In genomic region chr2:10520154-10520553, GRCh38 we compare ENCODE assay signal across 11 cellular contexts.
A peak's percentile ranks its signal among the peaks of the same experiment; 100 is the strongest.
DNase-seq lines count a peak whose midpoint lies in the region; ATAC-seq and TF ChIP-seq lines count a peak whose summit lies in the region.
"Had no signal": no experiment of that assay in that cellular context is flagged by ENCODE, and none has a peak within 500 bp of the region (broad histone marks: within the 10 kb centered on the region; RNA-seq: fewer than 3 reads in every experiment).

No MANE protein-coding gene starts in this region.

- no peaks in the 10 kb centered on the region for H3K4me1 Mint-ChIP-seq in CD14-positive monocyte
- H3K4me1 Mint-ChIP-seq in activated CD4-positive, alpha-beta memory T cell treated with anti-CD3 and anti-CD28 coated beads for 36 hours (ENCODE audit: low read depth): no peaks in the 10 kb centered on the region
- peaks cover 0 to 2% of the 10 kb centered on the region in 2 donors for H3K4me1 Mint-ChIP-seq in stimulated activated naive B cell treated with anti-CD40 and anti-IgM and Interleukin-4, amounts not matched to agents 10 μg/mL and 1 μg/mL and 100 μg/mL, for 72 hours

- H3K27ac ChIP-seq in DOHH2 (ENCODE audit: low read depth, low read length): no peak overlapping the region
- H3K27ac ChIP-seq in OCI-LY7 (ENCODE audit: low read depth, low read length, poor library complexity, severe bottlenecking): no peak overlapping the region
- H3K27ac ChIP-seq: dorsolateral prefrontal cortex had no signal

- peaks cover 5 to 8% (median 5%) of the 10 kb centered on the region in 3 donors for H3K27me3 Mint-ChIP-seq in CD14-positive monocyte (ENCODE audit: low read depth in 3 of 3)
- H3K27me3 Mint-ChIP-seq in activated CD4-positive, alpha-beta memory T cell treated with anti-CD3 and anti-CD28 coated beads for 36 hours: no peaks in the 10 kb centered on the region
- H3K27me3 Mint-ChIP-seq in stimulated activated naive B cell treated with anti-CD40 and anti-IgM and Interleukin-4, amounts not matched to agents 10 μg/mL and 1 μg/mL and 100 μg/mL, for 72 hours: peaks cover 12 to 13% of the 10 kb centered on the region in 2 donors

- H4K20me1 ChIP-seq in DOHH2 (ENCODE audit: control insufficient read depth, insufficient read depth, low read depth, low read length) (no peaks in the 10 kb centered on the region), OCI-LY7 (ENCODE audit: insufficient read depth, low read length) (no peaks in the 10 kb centered on the region)

- H3K9me2 ChIP-seq in DOHH2 (replicated peaks; ENCODE audit: control insufficient read depth, low read length): no peaks in the 10 kb centered on the region
- no peaks in the 10 kb centered on the region for H3K9me2 ChIP-seq in OCI-LY7 (ENCODE audit: insufficient read depth, low read length)

- H3K4me2 ChIP-seq in DOHH2 (ENCODE audit: low read length) (no peak overlapping the region), OCI-LY7 (ENCODE audit: low read length) (no peak overlapping the region)

- H2AFZ ChIP-seq in OCI-LY7 (ENCODE audit: low read length): no peak overlapping the region

- BruUV-seq in OCI-LY7 (replicated peaks; lab: Mats Ljungman, UMichigan): no TSS peak

- H3K4me3 Mint-ChIP-seq in CD14-positive monocyte: no peak overlapping the region
- no peak overlapping the region for H3K4me3 Mint-ChIP-seq in activated CD4-positive, alpha-beta memory T cell treated with anti-CD3 and anti-CD28 coated beads for 36 hours
- H3K4me3 Mint-ChIP-seq in stimulated activated naive B cell treated with anti-CD40 and anti-IgM and Interleukin-4, amounts not matched to agents 10 μg/mL and 1 μg/mL and 100 μg/mL, for 72 hours: no peak overlapping the region

- H3F3A ChIP-seq in DOHH2 (ENCODE audit: control insufficient read depth, insufficient read depth): no peaks in the 10 kb centered on the region

- no peak for ATAC-seq in stimulated activated naive B cell treated with anti-CD40 and anti-IgM and Interleukin-4, amounts not matched to agents 10 μg/mL and 1 μg/mL and 100 μg/mL, for 72 hours (replicated peaks)
- ATAC-seq: activated naive CD4-positive, alpha-beta T cell treated with anti-CD3 and anti-CD28 coated beads, Interleukin-2, amount 50 U/mL, for 72 hours had no signal

- H3K27ac Mint-ChIP-seq in CD14-positive monocyte: no peak overlapping the region
- H3K27ac Mint-ChIP-seq in activated CD4-positive, alpha-beta memory T cell treated with anti-CD3 and anti-CD28 coated beads for 36 hours: no peak overlapping the region
- H3K27ac Mint-ChIP-seq in stimulated activated naive B cell treated with anti-CD40 and anti-IgM and Interleukin-4, amounts not matched to agents 10 μg/mL and 1 μg/mL and 100 μg/mL, for 72 hours: no peak overlapping the region
- H3K27ac Mint-ChIP-seq: activated naive CD4-positive, alpha-beta T cell treated with anti-CD3 and anti-CD28 coated beads, Interleukin-2, amount 50 U/mL, for 72 hours had no signal

- CTCF ChIA-PET in OCI-LY7 (lab: Charles Lee; ENCODE audit: unreplicated experiment): no interaction called here
- CTCF ChIA-PET in activated CD4-positive, alpha-beta memory T cell treated with anti-CD3 and anti-CD28 coated beads for 36 hours (lab: Charles Lee): no interaction called here

- TF ChIP-seq CTCF in CD14-positive monocyte (IDR thresholded peaks at IDR 0.05) (peak; percentile 13), DOHH2 (IDR thresholded peaks at IDR 0.05; ENCODE audit: low read depth, low read length, poor library complexity, severe bottlenecking) (peak; percentile 55), OCI-LY7 (conservative IDR thresholded peaks at IDR 0.05; ENCODE audit: low read length) (peak; percentile 56), GM20000 (IDR thresholded peaks at IDR 0.05; ENCODE audit: extremely low read depth, missing control alignments) (no peak)

- H3K4me1 ChIP-seq in DOHH2 (ENCODE audit: control insufficient read depth, low read length) (no peaks in the 10 kb centered on the region), OCI-LY7 (ENCODE audit: insufficient read depth, low read length, poor library complexity, severe bottlenecking) (no peaks in the 10 kb centered on the region)

- intact Hi-C loops in CD14-positive monocyte (cut with micrococcal nuclease): no loop called here
- intact Hi-C loops in OCI-LY7 (cut with micrococcal nuclease; ENCODE audit: unreplicated experiment): no loop called here
- intact Hi-C loops in activated CD4-positive, alpha-beta memory T cell treated with anti-CD3 and anti-CD28 coated beads for 36 hours (cut with micrococcal nuclease): no loop called here

- H3K36me3 ChIP-seq in DOHH2 (ENCODE audit: control insufficient read depth, low read length): no peaks in the 10 kb centered on the region
- no peaks in the 10 kb centered on the region for H3K36me3 ChIP-seq in OCI-LY7 (ENCODE audit: insufficient read depth, low read length)

- no peaks in the 10 kb centered on the region for H3K79me2 ChIP-seq in DOHH2 (ENCODE audit: control insufficient read depth, low read length)
- H3K79me2 ChIP-seq in OCI-LY7 (ENCODE audit: insufficient read depth, low read depth, low read length): no peaks in the 10 kb centered on the region

- H3K4me3 ChIP-seq in DOHH2 (ENCODE audit: low read length) (no peak overlapping the region), OCI-LY7 (ENCODE audit: low read depth, low read length, poor library complexity, severe bottlenecking) (no peak overlapping the region)
- H3K4me3 ChIP-seq: dorsolateral prefrontal cortex had no signal

- H3K9me3 Mint-ChIP-seq in CD14-positive monocyte: peaks cover 5 to 21% (median 17%) of the 10 kb centered on the region in 7 donors
- H3K9me3 Mint-ChIP-seq in activated CD4-positive, alpha-beta memory T cell treated with anti-CD3 and anti-CD28 coated beads for 36 hours: peaks cover 21% of the 10 kb centered on the region
- peaks cover 4 to 12% of the 10 kb centered on the region in 2 donors for H3K9me3 Mint-ChIP-seq in stimulated activated naive B cell treated with anti-CD40 and anti-IgM and Interleukin-4, amounts not matched to agents 10 μg/mL and 1 μg/mL and 100 μg/mL, for 72 hours

- POLR2A ChIA-PET in OCI-LY7 (lab: Charles Lee): no interaction called here
- POLR2A ChIA-PET in activated CD4-positive, alpha-beta memory T cell treated with anti-CD3 and anti-CD28 coated beads for 36 hours (lab: Charles Lee): no interaction called here

- peaks cover 0 to 5% of the 10 kb centered on the region in 2 donors for H3K36me3 Mint-ChIP-seq in CD14-positive monocyte
- H3K36me3 Mint-ChIP-seq in activated CD4-positive, alpha-beta memory T cell treated with anti-CD3 and anti-CD28 coated beads for 36 hours: peaks cover 8% of the 10 kb centered on the region
- H3K36me3 Mint-ChIP-seq in stimulated activated naive B cell treated with anti-CD40 and anti-IgM and Interleukin-4, amounts not matched to agents 10 μg/mL and 1 μg/mL and 100 μg/mL, for 72 hours: peaks cover 4 to 7% of the 10 kb centered on the region in 2 donors

- H3K9me3 ChIP-seq in DOHH2 (ENCODE audit: control insufficient read depth, insufficient read depth, low read length): peaks cover 7% of the 10 kb centered on the region; the same call in 1 of the 2 replicates
- H3K9me3 ChIP-seq in OCI-LY7 (ENCODE audit: low read length): 0 out of 2 replicates have a peak, but pooled peaks cover 8% of the 10 kb centered on the region

- no peaks in the 10 kb centered on the region for H3K27me3 ChIP-seq in DOHH2 (ENCODE audit: control insufficient read depth, low read length)

- DNase-seq in CD14-positive monocyte (ENCODE audit: low spot score) (no peak), OCI-LY7 (ENCODE audit: low spot score) (peak; percentile 13), iPS-NIHi11 (ENCODE audit: low spot score) (peak; percentile 72), GM20000 (ENCODE audit: low spot score) (no peak)
- no peak for DNase-seq in activated CD4-positive, alpha-beta memory T cell treated with anti-CD3 and anti-CD28 coated beads for 36 hours
- no peak for DNase-seq in stimulated activated CD4-positive, alpha-beta T cell treated with anti-CD3 and anti-CD28 coated beads, Interleukin-4, amount 100 ng/mL, for 1 hour
- DNase-seq in stimulated activated naive B cell treated with anti-CD40 and anti-IgM and Interleukin-4, amounts not matched to agents 10 μg/mL and 1 μg/mL and 100 μg/mL, for 72 hours: no peak
- DNase-seq: NCI-H226 had no signal

Comparison
In these comparisons a context has a peak if more than half of its experiments do, and no peak if none do; other contexts are left out.
1. DNase-seq: peak in OCI-LY7 (single experiment) and iPS-NIHi11 (single experiment); none in CD14-positive monocyte (single experiment), activated CD4-positive, alpha-beta memory T cell treated with anti-CD3 and anti-CD28 coated beads for 36 hours (single experiment), stimulated activated CD4-positive, alpha-beta T cell treated with anti-CD3 and anti-CD28 coated beads, Interleukin-4, amount 100 ng/mL, for 1 hour (single experiment), GM20000 (single experiment) and stimulated activated naive B cell treated with anti-CD40 and anti-IgM and Interleukin-4, amounts not matched to agents 10 μg/mL and 1 μg/mL and 100 μg/mL, for 72 hours (single experiment).